1 cellular context compared by ENCODE assay signal in genomic region chr16:68276223-68276622, GRCh38.
TF ChIP-seq lines count a peak whose summit lies in the region.

No MANE protein-coding gene starts in this region.

TF ChIP-seq in HEK293, 187 proteins besides CTCF, POLR2A, EP300 and RAD21 (continued from another document):
- TF ChIP-seq PRDM10 (tag by site-specific recombination; IDR thresholded peaks at IDR 0.05) (no peak), GLI4 (tag by site-specific recombination; IDR thresholded peaks at IDR 0.05) (no peak), ZNF548 (tag by site-specific recombination; IDR thresholded peaks at IDR 0.05) (no peak), PRDM1 (tag by site-specific recombination; IDR thresholded peaks at IDR 0.05) (no peak), ZNF133 (tag by site-specific recombination; IDR thresholded peaks at IDR 0.05) (no peak), ZNF221 (tag by site-specific recombination; IDR thresholded peaks at IDR 0.05; ENCODE audit: borderline replicate concordance) (no peak), SCRT2 (tag by site-specific recombination; IDR thresholded peaks at IDR 0.05) (no peak)
